ENCODE assay signal across 8 cellular contexts in the genomic region with DNA sequence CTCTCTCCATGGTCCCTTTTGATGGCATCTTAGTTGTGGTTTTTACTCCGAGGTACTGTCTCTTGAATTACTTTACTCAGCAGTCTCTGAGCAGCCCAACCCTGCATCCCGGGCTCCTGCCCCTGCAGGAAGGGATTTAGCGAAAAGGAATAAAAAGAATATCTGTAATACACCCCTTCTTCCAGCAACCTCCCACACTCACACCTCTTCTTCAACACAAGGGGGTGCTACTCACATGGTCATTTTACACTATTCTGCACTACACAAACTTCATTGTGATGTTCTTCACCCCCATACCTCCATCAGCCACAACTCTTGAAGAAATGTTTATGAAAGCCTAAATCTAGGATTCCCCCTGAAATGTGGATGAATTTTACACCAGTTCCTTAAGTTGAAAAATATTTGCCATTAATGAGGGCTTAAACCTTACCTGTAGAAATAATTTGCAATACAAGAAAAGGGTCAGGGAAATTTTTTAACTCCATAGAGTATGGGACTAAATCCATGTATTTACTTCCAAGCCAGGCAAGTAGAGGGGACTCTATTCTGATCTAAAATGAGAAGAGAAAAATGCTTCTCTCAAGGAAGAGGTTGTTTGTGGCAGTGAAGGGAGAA. TPM values are rescaled to one million over a fixed set of nuclear protein-coding genes. Genes with fewer than 3 reads are reported as not detected.
DNase-seq lines count a peak whose midpoint lies in the region; ATAC-seq lines count a peak whose summit lies in the region.

No MANE protein-coding gene starts in this region.

- ATAC-seq in GM19324 (IDR thresholded peaks at IDR 0.05; ENCODE audit: low FRiP score, unreplicated experiment) (peak; percentile 60), HG03378 (IDR thresholded peaks at IDR 0.05; ENCODE audit: unreplicated experiment) (peak; percentile 74), Right ventricle myocardium superior (ENCODE audit: poor library complexity) (peak; percentile 83)
- peak; percentile 83 for ATAC-seq in activated T-helper 17 cell treated with anti-CD3 and anti-CD28 coated beads, Interleukin-2, amount 50 U/mL, for 72 hours (replicated peaks)

- DNase-seq in DMS153 treated with DMSO at 0.1 percent for 48 hours (lab: John Stamatoyannopoulos, UW; ENCODE audit: unreplicated experiment) = peak; percentile 47
- DNase-seq in NCI-H526 treated with DMSO at 0.1 percent for 48 hours (lab: John Stamatoyannopoulos, UW) = peak; percentile 35
- DNase-seq in Right ventricle myocardium superior = no peak
- DNase-seq in putamen (ENCODE audit: low spot score) = peak; percentile 60
- no peak for DNase-seq in cortex of kidney (lab: John Stamatoyannopoulos, UW)

- H3K4me1 Mint-ChIP-seq in activated T-helper 17 cell treated with anti-CD3 and anti-CD28 coated beads, Interleukin-2, amount 50 U/mL, for 72 hours = peaks cover 7% of the 10 kb centered on the region

- no peaks in the 10 kb centered on the region for H3K36me3 Mint-ChIP-seq in activated T-helper 17 cell treated with anti-CD3 and anti-CD28 coated beads, Interleukin-2, amount 50 U/mL, for 72 hours (ENCODE audit: low read depth)

- H3K4me3 Mint-ChIP-seq in activated T-helper 17 cell treated with anti-CD3 and anti-CD28 coated beads, Interleukin-2, amount 50 U/mL, for 72 hours = no peak overlapping the region

- no peaks in the 10 kb centered on the region for H3K27me3 Mint-ChIP-seq in activated T-helper 17 cell treated with anti-CD3 and anti-CD28 coated beads, Interleukin-2, amount 50 U/mL, for 72 hours

- intact Hi-C loops in Right ventricle myocardium superior (cut with DNase I) = loop anchor here (10.0 kb wide), 2 partner anchors 141 to 321 kb away; no protein-coding TSS in a partner anchor

- peak overlapping the region; percentile 4 for H3K27ac Mint-ChIP-seq in activated T-helper 17 cell treated with anti-CD3 and anti-CD28 coated beads, Interleukin-2, amount 50 U/mL, for 72 hours

- no peaks in the 10 kb centered on the region for H3K9me3 Mint-ChIP-seq in activated T-helper 17 cell treated with anti-CD3 and anti-CD28 coated beads, Interleukin-2, amount 50 U/mL, for 72 hours

RNA-seq across cellular contexts. Expression of a gene that starts 26.0 kb away (rescaled TPM):
- total RNA-seq in activated T-helper 17 cell treated with anti-CD3 and anti-CD28 coated beads, Interleukin-2, amount 50 U/mL, for 72 hours = not detected
- not detected for total RNA-seq in Right ventricle myocardium superior

RNA-seq across cellular contexts. Expression of a gene that starts 58.8 kb away (rescaled TPM):
- 10 to 100 TPM; 98.7 to 99.6 TPM for total RNA-seq in activated T-helper 17 cell treated with anti-CD3 and anti-CD28 coated beads, Interleukin-2, amount 50 U/mL, for 72 hours
- total RNA-seq in Right ventricle myocardium superior = 16.4 TPM

Comparison
In these comparisons a context has a peak if more than half of its experiments do, and no peak if none do; other contexts are left out.
1. DNase-seq: peak in DMS153 treated with DMSO at 0.1 percent for 48 hours (single experiment), NCI-H526 treated with DMSO at 0.1 percent for 48 hours (single experiment) and putamen (single experiment); none in Right ventricle myocardium superior (single experiment) and cortex of kidney (single experiment).
2. Peak in every context shown above with its lines, with median percentiles within 50 percentile points of each other: ATAC-seq.